ENCODE assay signal across 29 cellular contexts in the genomic region with DNA sequence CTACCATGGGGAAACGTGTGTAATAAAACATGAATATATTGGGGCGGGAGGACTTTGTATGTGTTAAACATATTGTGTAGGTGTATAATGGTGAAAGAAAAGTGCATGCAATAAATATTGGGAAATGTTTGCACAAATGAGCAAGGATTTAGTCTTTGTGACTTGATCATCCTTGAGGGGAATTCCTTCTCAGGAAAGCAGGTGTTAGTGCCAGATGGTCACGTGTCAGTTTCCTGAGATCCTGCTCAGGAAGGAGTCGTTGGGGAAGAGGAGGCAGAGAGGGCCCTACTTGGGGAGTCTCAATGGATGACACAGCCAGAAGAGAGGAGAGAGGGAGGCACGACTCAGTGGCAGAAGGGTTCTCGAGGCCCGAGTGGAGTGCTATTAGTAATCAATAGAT. TPM values are rescaled to one million over a fixed set of nuclear protein-coding genes. Genes with fewer than 3 reads are reported as not detected.
DNase-seq lines count a peak whose midpoint lies in the region; ATAC-seq and TF ChIP-seq lines count a peak whose summit lies in the region.
"Had no signal": no experiment of that assay in that cellular context is flagged by ENCODE, and none has a peak within 500 bp of the region (broad histone marks: within the 10 kb centered on the region; RNA-seq: fewer than 3 reads in every experiment).

No MANE protein-coding gene starts in this region.

- H3K27ac ChIP-seq in RWPE2 (ENCODE audit: poor library complexity, severe bottlenecking): peak overlapping the region; percentile 33
- H3K27ac ChIP-seq in gastrocnemius medialis: peak overlapping the region in 3 of 4 donors; percentile 13 to 51 (median 37)
- H3K27ac ChIP-seq: left ventricle myocardium inferior, PC-9, vagina had no signal

- H3K4me3 ChIP-seq in RWPE2 (ENCODE audit: severe bottlenecking) (no peak overlapping the region), gastrocnemius medialis (no peak overlapping the region)
- H3K4me3 ChIP-seq: A549, K562, left ventricle myocardium inferior, PC-9, vagina had no signal

- H3K27ac Mint-ChIP-seq in activated CD8-positive, alpha-beta T cell treated with anti-CD3 and anti-CD28 coated beads, Interleukin-2, amount 10 ng/mL, durations not matched to agents 7 days and 5 days: peak overlapping the region; percentile 63
- H3K27ac Mint-ChIP-seq in activated CD8-positive, alpha-beta T cell treated with anti-CD3 and anti-CD28 coated beads for 36 hours: no peak overlapping the region
- no peak overlapping the region for H3K27ac Mint-ChIP-seq in endothelial cell (ENCODE audit: unreplicated experiment)
- H3K27ac Mint-ChIP-seq: activated B cell treated with CpG ODN at 0.5 μM for 24 hours; activated naive CD8-positive, alpha-beta T cell treated with anti-CD3 and anti-CD28 coated beads for 36 hours; activated T-helper 2 cell treated with anti-CD3 and anti-CD28 coated beads, Interferon-gamma antibody, Interleukin-2, Interleukin-4, amounts not matched to agents 10 μg/mL and 5 μg/mL and 100 μg/mL, durations not matched to agents 14 hours and 24 hours and 36 hours; stimulated activated naive CD8-positive, alpha-beta T cell treated with anti-CD3 and anti-CD28 coated beads, Interleukin-15, Interleukin-2, amounts not matched to agents 100 ng/mL and 50 ng/mL, for 24 hours had no signal

- H3K4me1 Mint-ChIP-seq in activated CD8-positive, alpha-beta T cell treated with anti-CD3 and anti-CD28 coated beads, Interleukin-2, amount 10 ng/mL, durations not matched to agents 7 days and 5 days (ENCODE audit: low read depth): peaks cover 23% of the 10 kb centered on the region
- peaks cover 13% of the 10 kb centered on the region for H3K4me1 Mint-ChIP-seq in activated CD8-positive, alpha-beta T cell treated with anti-CD3 and anti-CD28 coated beads for 36 hours (ENCODE audit: low read depth)
- peaks cover 16% of the 10 kb centered on the region for H3K4me1 Mint-ChIP-seq in endothelial cell (ENCODE audit: unreplicated experiment)

- H3K27me3 ChIP-seq in RWPE2 (ENCODE audit: insufficient read depth, poor library complexity, severe bottlenecking) (no peaks in the 10 kb centered on the region), gastrocnemius medialis (no peaks in the 10 kb centered on the region)
- H3K27me3 ChIP-seq: vagina had no signal

- H3K36me3 ChIP-seq in RWPE2 (ENCODE audit: low read depth): peaks cover 4% of the 10 kb centered on the region
- H3K36me3 ChIP-seq in gastrocnemius medialis: no peaks in the 10 kb centered on the region
- H3K36me3 ChIP-seq: left ventricle myocardium inferior, vagina had no signal

- no peak for TF ChIP-seq POLR2A in gastrocnemius medialis (IDR thresholded peaks at IDR 0.05)

- intact Hi-C loops in activated CD8-positive, alpha-beta T cell treated with anti-CD3 and anti-CD28 coated beads for 36 hours (cut with micrococcal nuclease): no loop called here
- intact Hi-C loops in gastrocnemius medialis (cut with DNase I; ENCODE audit: low total_unique reads): no loop called here

- H3K4me3 Mint-ChIP-seq in activated CD8-positive, alpha-beta T cell treated with anti-CD3 and anti-CD28 coated beads, Interleukin-2, amount 10 ng/mL, durations not matched to agents 7 days and 5 days: no peak overlapping the region
- H3K4me3 Mint-ChIP-seq in activated CD8-positive, alpha-beta T cell treated with anti-CD3 and anti-CD28 coated beads for 36 hours: no peak overlapping the region
- H3K4me3 Mint-ChIP-seq in endothelial cell (ENCODE audit: unreplicated experiment): peak overlapping the region; percentile 24
- H3K4me3 Mint-ChIP-seq: activated B cell treated with CpG ODN at 0.5 μM for 24 hours; activated naive CD8-positive, alpha-beta T cell treated with anti-CD3 and anti-CD28 coated beads for 36 hours; CD4-positive, alpha-beta memory T cell; H9; stimulated activated naive CD8-positive, alpha-beta T cell treated with anti-CD3 and anti-CD28 coated beads, Interleukin-15, Interleukin-2, amounts not matched to agents 100 ng/mL and 50 ng/mL, for 24 hours had no signal

- H3K27me3 Mint-ChIP-seq in activated CD8-positive, alpha-beta T cell treated with anti-CD3 and anti-CD28 coated beads, Interleukin-2, amount 10 ng/mL, durations not matched to agents 7 days and 5 days (ENCODE audit: low read depth): no peaks in the 10 kb centered on the region
- no peaks in the 10 kb centered on the region for H3K27me3 Mint-ChIP-seq in activated CD8-positive, alpha-beta T cell treated with anti-CD3 and anti-CD28 coated beads for 36 hours
- H3K27me3 Mint-ChIP-seq in endothelial cell (ENCODE audit: unreplicated experiment): peaks cover 10% of the 10 kb centered on the region
- H3K27me3 Mint-ChIP-seq: activated B cell treated with CpG ODN at 0.5 μM for 24 hours; activated naive CD8-positive, alpha-beta T cell treated with anti-CD3 and anti-CD28 coated beads for 36 hours; CD4-positive, alpha-beta memory T cell; stimulated activated naive CD8-positive, alpha-beta T cell treated with anti-CD3 and anti-CD28 coated beads, Interleukin-15, Interleukin-2, amounts not matched to agents 100 ng/mL and 50 ng/mL, for 24 hours had no signal

- CTCF ChIA-PET in activated CD8-positive, alpha-beta T cell treated with anti-CD3 and anti-CD28 coated beads, Interleukin-2, amount 10 ng/mL, durations not matched to agents 7 days and 5 days (lab: Charles Lee): interaction anchor here (1.0 to 1.8 kb wide), 2 partner anchors 18 to 474 kb away, joined by 3 to 4 read pairs; no protein-coding TSS in a partner anchor
- CTCF ChIA-PET in activated CD8-positive, alpha-beta T cell treated with anti-CD3 and anti-CD28 coated beads for 36 hours (lab: Charles Lee): interaction anchor here (1.1 kb wide), 1 partner anchor 10 kb away, joined by 3 read pairs; no protein-coding TSS in a partner anchor

- no peak for ATAC-seq in activated CD8-positive, alpha-beta T cell treated with anti-CD3 and anti-CD28 coated beads, Interleukin-2, amount 10 ng/mL, durations not matched to agents 7 days and 5 days
- no peak for ATAC-seq in activated CD8-positive, alpha-beta T cell treated with anti-CD3 and anti-CD28 coated beads for 36 hours
- ATAC-seq in RWPE2 (ENCODE audit: low read depth) (peak; percentile 50), gastrocnemius medialis (no peak), GM21786 (IDR thresholded peaks at IDR 0.05; ENCODE audit: unreplicated experiment) (no peak)
- ATAC-seq: A549, K562 had no signal

- no peak for DNase-seq in activated CD8-positive, alpha-beta T cell treated with anti-CD3 and anti-CD28 coated beads, Interleukin-2, amount 10 ng/mL, durations not matched to agents 7 days and 5 days
- DNase-seq in activated CD8-positive, alpha-beta T cell treated with anti-CD3 and anti-CD28 coated beads for 36 hours: no peak
- DNase-seq in RWPE2 (ENCODE audit: low spot score) (no peak), endothelial cell (ENCODE audit: low spot score) (no peak), gastrocnemius medialis (no peak), HCEC 1CT (no peak), NCI-H345 treated with DMSO at 0.1 percent for 48 hours (lab: John Stamatoyannopoulos, UW; ENCODE audit: unreplicated experiment) (no peak)
- DNase-seq: activated B cell treated with CpG ODN at 0.5 μM for 24 hours; activated CD4-positive, alpha-beta T cell treated with anti-CD3 and anti-CD28 coated beads, Interleukin-2, amount 50 U/mL, for 4 hours; activated CD8-positive, alpha-beta memory T cell treated with anti-CD3 and anti-CD28 coated beads, Interleukin-2, amount 50 U/mL, for 4 hours; activated naive CD8-positive, alpha-beta T cell treated with anti-CD3 and anti-CD28 coated beads for 36 hours; CD4-positive, alpha-beta memory T cell; dermis blood vessel endothelial cell; DMS153; H9; left ventricle myocardium inferior; NCI-H1105; NCI-H2029; NCI-H446; NK-92 treated with Interleukin-12 subunit alpha and Interleukin-12 subunit beta, amount 100 ng/mL, for 24 hours; PC-9; SHP77; T1000 had no signal

- in situ Hi-C loops in gastrocnemius medialis (cut with MboI; ENCODE audit: low sequenced_read_pairs in 4 of 4): no loop called here

- TF ChIP-seq CTCF in activated CD8-positive, alpha-beta T cell treated with anti-CD3 and anti-CD28 coated beads for 36 hours (IDR thresholded peaks at IDR 0.05): no peak
- TF ChIP-seq CTCF in RWPE2 (IDR thresholded peaks at IDR 0.05; ENCODE audit: poor library complexity, severe bottlenecking): no peak
- no peak for TF ChIP-seq CTCF in endothelial cell (IDR thresholded peaks at IDR 0.05; ENCODE audit: unreplicated experiment)
- no peak for TF ChIP-seq CTCF in gastrocnemius medialis (IDR thresholded peaks at IDR 0.05 in 4 of 5, conservative IDR thresholded peaks at IDR 0.05 in 1 of 5)

- no peaks in the 10 kb centered on the region for H3K9me3 ChIP-seq in RWPE2 (ENCODE audit: severe bottlenecking)
- H3K9me3 ChIP-seq in gastrocnemius medialis: no peaks in the 10 kb centered on the region
- H3K9me3 ChIP-seq: A549, left ventricle myocardium inferior, vagina had no signal

- POLR2A ChIA-PET in activated CD8-positive, alpha-beta T cell treated with anti-CD3 and anti-CD28 coated beads, Interleukin-2, amount 10 ng/mL, durations not matched to agents 7 days and 5 days (lab: Charles Lee): no interaction called here
- POLR2A ChIA-PET in activated CD8-positive, alpha-beta T cell treated with anti-CD3 and anti-CD28 coated beads for 36 hours (lab: Charles Lee): no interaction called here

- peaks cover 23% of the 10 kb centered on the region for H3K36me3 Mint-ChIP-seq in activated CD8-positive, alpha-beta T cell treated with anti-CD3 and anti-CD28 coated beads, Interleukin-2, amount 10 ng/mL, durations not matched to agents 7 days and 5 days (ENCODE audit: low read depth)
- peaks cover 14% of the 10 kb centered on the region for H3K36me3 Mint-ChIP-seq in activated CD8-positive, alpha-beta T cell treated with anti-CD3 and anti-CD28 coated beads for 36 hours (ENCODE audit: low read depth)
- peaks cover 19% of the 10 kb centered on the region for H3K36me3 Mint-ChIP-seq in endothelial cell (ENCODE audit: low read depth, unreplicated experiment)

- H3K9me3 Mint-ChIP-seq in activated CD8-positive, alpha-beta T cell treated with anti-CD3 and anti-CD28 coated beads, Interleukin-2, amount 10 ng/mL, durations not matched to agents 7 days and 5 days (ENCODE audit: insufficient read depth): no peaks in the 10 kb centered on the region
- H3K9me3 Mint-ChIP-seq in activated CD8-positive, alpha-beta T cell treated with anti-CD3 and anti-CD28 coated beads for 36 hours: no peaks in the 10 kb centered on the region
- H3K9me3 Mint-ChIP-seq in endothelial cell (ENCODE audit: unreplicated experiment): no peaks in the 10 kb centered on the region
- H3K9me3 Mint-ChIP-seq: activated B cell treated with CpG ODN at 0.5 μM for 24 hours; activated naive CD8-positive, alpha-beta T cell treated with anti-CD3 and anti-CD28 coated beads for 36 hours; activated T-helper 2 cell treated with anti-CD3 and anti-CD28 coated beads, Interferon-gamma antibody, Interleukin-2, Interleukin-4, amounts not matched to agents 10 μg/mL and 5 μg/mL and 100 μg/mL, durations not matched to agents 14 hours and 24 hours and 36 hours; CD4-positive, alpha-beta memory T cell; H9; stimulated activated naive CD8-positive, alpha-beta T cell treated with anti-CD3 and anti-CD28 coated beads, Interleukin-15, Interleukin-2, amounts not matched to agents 100 ng/mL and 50 ng/mL, for 24 hours had no signal

- H3K4me1 ChIP-seq in RWPE2 (ENCODE audit: insufficient read depth, poor library complexity, severe bottlenecking): peaks cover 18% of the 10 kb centered on the region
- peaks cover 45 to 63% of the 10 kb centered on the region in 2 donors for H3K4me1 ChIP-seq in gastrocnemius medialis
- H3K4me1 ChIP-seq: vagina had no signal

RNA-seq across cellular contexts. Expression of a gene that starts 53.2 kb away (rescaled TPM):
- total RNA-seq in activated CD8-positive, alpha-beta T cell treated with anti-CD3 and anti-CD28 coated beads, Interleukin-2, amount 10 ng/mL, durations not matched to agents 7 days and 5 days: 100 to 1,000 TPM; 123 to 125 TPM
- 10 to 100 TPM; 59.6 to 61.7 TPM for total RNA-seq in activated CD8-positive, alpha-beta T cell treated with anti-CD3 and anti-CD28 coated beads for 36 hours
- total RNA-seq in endothelial cell (ENCODE audit: unreplicated experiment) (60.6 TPM), gastrocnemius medialis (10 to 100 TPM; 33.1 to 66.2 (median 48.5) TPM)
